29 cellular contexts compared by ENCODE assay signal in the genomic region with DNA sequence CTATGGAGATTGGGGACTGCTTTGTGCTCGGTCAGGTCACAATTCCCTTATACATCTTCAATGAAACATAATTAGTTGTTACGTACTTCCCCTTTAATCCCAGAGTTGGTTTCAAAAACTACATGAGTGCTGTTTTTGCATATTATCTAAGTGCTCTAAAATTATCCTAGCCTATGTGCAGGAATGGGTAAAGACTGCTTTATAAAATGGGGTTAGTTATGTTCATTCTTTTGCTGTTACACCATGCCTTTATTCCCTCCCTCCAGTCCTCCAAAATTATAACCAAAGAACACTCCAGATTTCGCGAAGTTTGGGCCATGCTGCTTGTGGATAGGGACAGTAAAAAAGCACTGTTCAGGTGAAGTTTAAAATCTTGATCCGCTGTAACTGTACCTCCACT.
"Had no signal": no experiment of that assay in that cellular context is flagged by ENCODE, and none has a peak within 500 bp of the region (broad histone marks: within the 10 kb centered on the region; RNA-seq: fewer than 3 reads in every experiment).

No MANE protein-coding gene starts in this region.

- H3K27me3 ChIP-seq: stomach, suprapubic skin, testis, thyroid gland, tibial artery, tibial nerve, transverse colon, upper lobe of left lung, upper lobe of right lung, uterus, vagina had no signal

- H3K36me3 ChIP-seq: stomach, suprapubic skin, thoracic aorta, thyroid gland, tibial artery, tibial nerve, transverse colon, upper lobe of left lung, upper lobe of right lung, uterus, vagina had no signal

- H3K9me3 Mint-ChIP-seq: stimulated activated effector memory CD8-positive, alpha-beta T cell treated with anti-CD3 and anti-CD28 coated beads, Interleukin-12 subunit alpha, Interleukin-12 subunit beta, amount 100 ng/mL, for 72 hours; stimulated activated naive B cell treated with anti-CD40 and anti-IgM and Interleukin-4, amounts not matched to agents 10 μg/mL and 1 μg/mL and 100 μg/mL, for 72 hours; stimulated activated naive CD8-positive, alpha-beta T cell treated with anti-CD3 and anti-CD28 coated beads, Interleukin-15, Interleukin-2, amounts not matched to agents 100 ng/mL and 50 ng/mL, for 24 hours; type B pancreatic cell had no signal

- H3K27ac ChIP-seq: stomach, suprapubic skin, testis, thoracic aorta, thyroid gland, tibial artery, tibial nerve, transverse colon, upper lobe of left lung, upper lobe of right lung, uterus, vagina had no signal

- H3K9me3 ChIP-seq: stomach, suprapubic skin, testis, thoracic aorta, thyroid gland, tibial artery, tibial nerve, transverse colon, upper lobe of left lung, upper lobe of right lung, uterus, vagina had no signal

- H3K4me3 Mint-ChIP-seq: stimulated activated effector memory CD8-positive, alpha-beta T cell treated with anti-CD3 and anti-CD28 coated beads, Interleukin-12 subunit alpha, Interleukin-12 subunit beta, amount 100 ng/mL, for 72 hours; stimulated activated memory B cell treated with anti-CD40 and anti-IgM and Interleukin-4, amounts not matched to agents 10 μg/mL and 1 μg/mL and 100 μg/mL, for 72 hours; stimulated activated naive B cell treated with anti-CD40 and anti-IgM and Interleukin-4, amounts not matched to agents 10 μg/mL and 1 μg/mL and 100 μg/mL, for 72 hours; stimulated activated naive CD8-positive, alpha-beta T cell treated with anti-CD3 and anti-CD28 coated beads, Interleukin-15, amount 100 ng/mL, for 72 hours; stimulated activated naive CD8-positive, alpha-beta T cell treated with anti-CD3 and anti-CD28 coated beads, Interleukin-15, Interleukin-2, amounts not matched to agents 100 ng/mL and 50 ng/mL, for 24 hours; type B pancreatic cell had no signal

- H3K4me3 ChIP-seq: stomach, suprapubic skin, testis, thoracic aorta, thyroid gland, tibial artery, tibial nerve, transverse colon, upper lobe of left lung, upper lobe of right lung, uterus, vagina had no signal

- FAIRE-seq: urothelium cell line had no signal

- H3K36me3 Mint-ChIP-seq: stimulated activated effector memory CD8-positive, alpha-beta T cell treated with anti-CD3 and anti-CD28 coated beads, Interleukin-12 subunit alpha, Interleukin-12 subunit beta, amount 100 ng/mL, for 72 hours; stimulated activated memory B cell treated with anti-CD40 and anti-IgM and Interleukin-4, amounts not matched to agents 10 μg/mL and 1 μg/mL and 100 μg/mL, for 72 hours; stimulated activated naive B cell treated with anti-CD40 and anti-IgM and Interleukin-4, amounts not matched to agents 10 μg/mL and 1 μg/mL and 100 μg/mL, for 72 hours; type B pancreatic cell had no signal

- DNase-seq: stimulated activated CD4-positive, alpha-beta T cell treated with anti-CD3 and anti-CD28 coated beads, Interleukin-2, amount 100 ng/mL, for 48 hours; stimulated activated CD4-positive, alpha-beta T cell treated with anti-CD3 and anti-CD28 coated beads, Interleukin-4, amount 100 ng/mL, for 1 hour; stimulated activated CD4-positive, alpha-beta T cell treated with anti-CD3 and anti-CD28 coated beads, Interleukin-4, amount 100 ng/mL, for 24 hours; stimulated activated CD4-positive, alpha-beta T cell treated with anti-CD3 and anti-CD28 coated beads, Interleukin-4, amount 100 ng/mL, for 4 hours; stimulated activated CD8-positive, alpha-beta memory T cell treated with anti-CD3 and anti-CD28 coated beads, Interleukin-4, amount 100 ng/mL, for 48 hours; stimulated activated naive B cell treated with anti-CD40 and anti-IgM and Interleukin-4, amounts not matched to agents 10 μg/mL and 1 μg/mL and 100 μg/mL, for 72 hours; stimulated activated naive CD4-positive, alpha-beta T cell; stimulated activated naive CD4-positive, alpha-beta T cell treated with Interleukin-2 at 50 U/mL for 16 hours; stimulated activated naive CD8-positive, alpha-beta T cell treated with anti-CD3 and anti-CD28 coated beads, Interleukin-15, amount 100 ng/mL, for 72 hours; stimulated activated naive CD8-positive, alpha-beta T cell treated with anti-CD3 and anti-CD28 coated beads, Interleukin-15, Interleukin-2, amounts not matched to agents 100 U/mL and 50 U/mL, for 24 hours; stomach; substantia nigra; testis; thyroid gland; tibial artery; transverse colon; trophoblast cell; upper lobe of left lung; upper lobe of right lung; uterus had no signal

- H3K27me3 Mint-ChIP-seq: stimulated activated memory B cell treated with anti-CD40 and anti-IgM and Interleukin-4, amounts not matched to agents 10 μg/mL and 1 μg/mL and 100 μg/mL, for 72 hours; stimulated activated naive B cell treated with anti-CD40 and anti-IgM and Interleukin-4, amounts not matched to agents 10 μg/mL and 1 μg/mL and 100 μg/mL, for 72 hours; stimulated activated naive CD8-positive, alpha-beta T cell treated with anti-CD3 and anti-CD28 coated beads, Interleukin-15, amount 100 ng/mL, for 72 hours had no signal

- ATAC-seq: stimulated activated effector memory CD8-positive, alpha-beta T cell treated with anti-CD3 and anti-CD28 coated beads, Interleukin-12 subunit alpha, Interleukin-12 subunit beta, amount 100 ng/mL, for 72 hours; stimulated activated memory B cell treated with anti-CD40 and anti-IgM and Interleukin-4, amounts not matched to agents 10 μg/mL and 1 μg/mL and 100 μg/mL, for 72 hours; stimulated activated naive B cell treated with anti-CD40 and anti-IgM and Interleukin-4, amounts not matched to agents 10 μg/mL and 1 μg/mL and 100 μg/mL, for 72 hours; stimulated activated naive CD8-positive, alpha-beta T cell treated with anti-CD3 and anti-CD28 coated beads, Interleukin-15, amount 100 ng/mL, for 72 hours; stimulated activated naive CD8-positive, alpha-beta T cell treated with anti-CD3 and anti-CD28 coated beads, Interleukin-15, Interleukin-2, amounts not matched to agents 100 U/mL and 50 U/mL, for 24 hours; upper lobe of right lung had no signal

- H3K4me1 ChIP-seq: stomach, suprapubic skin, testis, thyroid gland, tibial artery, tibial nerve, transverse colon, upper lobe of left lung, upper lobe of right lung, uterus, vagina had no signal

- H3K4me1 Mint-ChIP-seq: stimulated activated effector memory CD8-positive, alpha-beta T cell treated with anti-CD3 and anti-CD28 coated beads, Interleukin-12 subunit alpha, Interleukin-12 subunit beta, amount 100 ng/mL, for 72 hours; stimulated activated memory B cell treated with anti-CD40 and anti-IgM and Interleukin-4, amounts not matched to agents 10 μg/mL and 1 μg/mL and 100 μg/mL, for 72 hours; stimulated activated naive B cell treated with anti-CD40 and anti-IgM and Interleukin-4, amounts not matched to agents 10 μg/mL and 1 μg/mL and 100 μg/mL, for 72 hours; stimulated activated naive CD8-positive, alpha-beta T cell treated with anti-CD3 and anti-CD28 coated beads, Interleukin-15, amount 100 ng/mL, for 72 hours had no signal

- H3K27ac Mint-ChIP-seq: stimulated activated effector memory CD8-positive, alpha-beta T cell treated with anti-CD3 and anti-CD28 coated beads, Interleukin-12 subunit alpha, Interleukin-12 subunit beta, amount 100 ng/mL, for 72 hours; stimulated activated memory B cell treated with anti-CD40 and anti-IgM and Interleukin-4, amounts not matched to agents 10 μg/mL and 1 μg/mL and 100 μg/mL, for 72 hours; stimulated activated naive B cell treated with anti-CD40 and anti-IgM and Interleukin-4, amounts not matched to agents 10 μg/mL and 1 μg/mL and 100 μg/mL, for 72 hours; stimulated activated naive CD8-positive, alpha-beta T cell treated with anti-CD3 and anti-CD28 coated beads, Interleukin-15, amount 100 ng/mL, for 72 hours; stimulated activated naive CD8-positive, alpha-beta T cell treated with anti-CD3 and anti-CD28 coated beads, Interleukin-15, Interleukin-2, amounts not matched to agents 100 ng/mL and 50 ng/mL, for 24 hours; type B pancreatic cell had no signal
